In genomic region chr2:28869494-28870145, GRCh38 we compare ENCODE assay signal across 8 cellular contexts. TPM values are rescaled to one million over a fixed set of nuclear protein-coding genes. Genes with fewer than 3 reads are reported as not detected.
DNase-seq lines count a peak whose midpoint lies in the region; ATAC-seq and TF ChIP-seq lines count a peak whose summit lies in the region.

No MANE protein-coding gene starts in this region.

- DNase-seq in NCI-H2227 (lab: John Stamatoyannopoulos, UW; ENCODE audit: unreplicated experiment) (peak; percentile 61), NCI-H2227 treated with DMSO at 0.1 percent for 48 hours (lab: John Stamatoyannopoulos, UW) (no peak), LoVo (ENCODE audit: low spot score) (peak; percentile 3), adrenal gland (peak in 1 of 7 donors; percentile 32), iPS-NIHi11 (ENCODE audit: low spot score) (peak; percentile 3), OCI-M1 (lab: John Stamatoyannopoulos, UW) (no peak)

- H3K27me3 ChIP-seq in adrenal gland, result no peaks in the 10 kb centered on the region

- WGBS in adrenal gland, 4 donors, result 0 to 2% (median 1%) methylated on average over 15 to 29 of the region's 29 CpGs

- no peaks in the 10 kb centered on the region for H3K9me3 ChIP-seq in adrenal gland (replicated peaks in 1 of 3)

- no peak for TF ChIP-seq POLR2A in adrenal gland (IDR thresholded peaks at IDR 0.05)

- H3K27ac ChIP-seq in adrenal gland, result peak overlapping the region in 4 of 5 donors; percentile 46 to 90 (median 70)

- TF ChIP-seq CTCF in adrenal gland (IDR thresholded peaks at IDR 0.05), result no peak

- H3K27me3 Mint-ChIP-seq in stimulated activated memory B cell treated with anti-CD40 and anti-IgM and Interleukin-4, amounts not matched to agents 10 μg/mL and 1 μg/mL and 100 μg/mL, for 72 hours, result no peaks in the 10 kb centered on the region

- peak; percentile 19 for ATAC-seq in GM21786 (IDR thresholded peaks at IDR 0.05; ENCODE audit: unreplicated experiment)
- ATAC-seq in stimulated activated memory B cell treated with anti-CD40 and anti-IgM and Interleukin-4, amounts not matched to agents 10 μg/mL and 1 μg/mL and 100 μg/mL, for 72 hours, result peak; percentile 26

- H3K27ac Mint-ChIP-seq in stimulated activated memory B cell treated with anti-CD40 and anti-IgM and Interleukin-4, amounts not matched to agents 10 μg/mL and 1 μg/mL and 100 μg/mL, for 72 hours, result peak overlapping the region; percentile 97

- peaks cover 37% of the 10 kb centered on the region for H3K4me1 Mint-ChIP-seq in stimulated activated memory B cell treated with anti-CD40 and anti-IgM and Interleukin-4, amounts not matched to agents 10 μg/mL and 1 μg/mL and 100 μg/mL, for 72 hours

- H3K4me3 Mint-ChIP-seq in stimulated activated memory B cell treated with anti-CD40 and anti-IgM and Interleukin-4, amounts not matched to agents 10 μg/mL and 1 μg/mL and 100 μg/mL, for 72 hours, result peak overlapping the region; percentile 97

- intact Hi-C loops in adrenal gland (cut with DNase I), result no loop called here

- H3K9me3 Mint-ChIP-seq in stimulated activated memory B cell treated with anti-CD40 and anti-IgM and Interleukin-4, amounts not matched to agents 10 μg/mL and 1 μg/mL and 100 μg/mL, for 72 hours, result no peaks in the 10 kb centered on the region

- peak overlapping the region; percentile 1 to 92 (median 84) for H3K4me3 ChIP-seq in adrenal gland

- peaks cover 16 to 30% of the 10 kb centered on the region in 2 donors for H3K4me1 ChIP-seq in adrenal gland (replicated peaks in 1 of 2)

- H3K36me3 ChIP-seq in adrenal gland (replicated peaks in 1 of 2), result no peaks in the 10 kb centered on the region

- peaks cover 8% of the 10 kb centered on the region for H3K36me3 Mint-ChIP-seq in stimulated activated memory B cell treated with anti-CD40 and anti-IgM and Interleukin-4, amounts not matched to agents 10 μg/mL and 1 μg/mL and 100 μg/mL, for 72 hours

RNA-seq across cellular contexts. Expression of gene TRMT61B, which starts 0.5 kb away (rescaled TPM):
- total RNA-seq in adrenal gland, result 10 to 100 TPM in 7 of 8 donors, 1 to 10 TPM in 1; 8.9 to 29.6 (median 18.2) TPM
- 10 to 100 TPM; 25.5 to 52.7 (median 37.7) TPM for polyA plus RNA-seq in adrenal gland

RNA-seq across cellular contexts. Expression of gene WDR43, which starts 24.8 kb away (rescaled TPM):
- 10 to 100 TPM; 11.5 to 69.8 (median 31.2) TPM for total RNA-seq in adrenal gland
- 10 to 100 TPM in 1 of 3 donors, 1 to 10 TPM in 2; 7.2 to 56.8 (median 9.9) TPM for polyA plus RNA-seq in adrenal gland

RNA-seq across cellular contexts. Expression of gene SPDYA, which starts 59.0 kb away (rescaled TPM):
- total RNA-seq in adrenal gland, result under 1 TPM in 6 of 8 donors, not detected in 2; 0.26 to 0.76 (median 0.30) TPM
- 1 to 10 TPM in 1 of 3 donors, under 1 TPM in 2; 0.13 to 1.9 (median 0.24) TPM for polyA plus RNA-seq in adrenal gland

Comparison
In these comparisons a context has a peak if more than half of its experiments do, and no peak if none do; other contexts are left out.
1. DNase-seq: peak in NCI-H2227 (single experiment), LoVo (single experiment) and iPS-NIHi11 (single experiment); none in NCI-H2227 treated with DMSO at 0.1 percent for 48 hours (single experiment) and OCI-M1 (single experiment).